Comparison of ENCODE assay signal across 12 cellular contexts in the genomic region with DNA sequence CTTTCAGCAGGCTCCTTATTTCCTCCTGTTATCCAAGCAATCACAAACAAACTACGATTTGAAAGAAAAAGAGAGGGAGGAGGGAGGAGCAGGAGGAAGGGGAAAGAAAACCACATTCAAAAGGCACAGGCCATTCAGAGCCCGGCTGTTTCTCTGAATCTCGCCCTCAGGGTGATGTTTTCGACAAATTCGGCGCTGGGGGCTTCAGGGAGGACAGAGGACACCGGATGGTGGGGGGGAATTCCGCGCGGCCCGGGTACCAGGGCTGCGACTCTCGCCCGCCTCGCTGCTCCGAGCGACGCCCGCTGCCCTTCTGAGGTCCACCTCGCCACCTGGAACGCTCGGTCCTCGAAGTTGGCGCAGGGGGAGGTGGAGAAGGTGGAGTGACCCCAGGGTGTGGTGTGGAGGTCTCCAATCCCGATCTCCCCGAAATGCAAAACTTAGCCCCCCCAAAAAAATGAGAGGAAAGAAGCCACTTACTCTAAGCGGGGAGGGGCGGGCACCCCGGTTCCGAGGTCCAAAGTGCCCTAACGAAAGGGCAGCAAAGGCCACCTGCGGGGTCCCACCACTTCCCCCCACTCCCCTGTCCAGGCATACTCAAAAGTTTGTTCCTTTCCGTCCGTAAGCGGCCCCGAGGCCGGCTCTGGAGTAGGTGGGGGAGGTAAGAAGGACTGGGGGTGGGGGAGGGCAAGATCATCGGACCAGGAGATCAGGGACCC. TPM values are rescaled to one million over a fixed set of nuclear protein-coding genes. Genes with fewer than 3 reads are reported as not detected.
A peak's percentile ranks its signal among the peaks of the same experiment; 100 is the strongest.
DNase-seq lines count a peak whose midpoint lies in the region; FAIRE-seq and TF ChIP-seq lines count a peak whose summit lies in the region.
"Had no signal": no experiment of that assay in that cellular context is flagged by ENCODE, and none has a peak within 500 bp of the region (broad histone marks: within the 10 kb centered on the region; RNA-seq: fewer than 3 reads in every experiment).

No MANE protein-coding gene starts in this region.

- no peaks in the 10 kb centered on the region for H3K9me3 Mint-ChIP-seq in MCF 10A (ENCODE audit: unreplicated experiment)

- no peak for TF ChIP-seq EP300 in H1 (IDR thresholded peaks at IDR 0.05; ENCODE audit: borderline replicate concordance in 1 of 2, low read depth in 2 of 2, low read length in 2 of 2)

- TF ChIP-seq CTCF in breast epithelium (IDR thresholded peaks at IDR 0.05): no peak
- no peak for TF ChIP-seq CTCF in MCF 10A (IDR thresholded peaks at IDR 0.05; ENCODE audit: unreplicated experiment)
- no peak for TF ChIP-seq CTCF in H1 (IDR thresholded peaks at IDR 0.05; ENCODE audit: control extremely low read depth in 1 of 3, insufficient read depth in 1 of 3, low read depth in 1 of 3, low read length in 3 of 3)

- H3K4ac ChIP-seq in H1 (replicated peaks; ENCODE audit: insufficient read length, low read depth, low read length): no peak overlapping the region

- no peak overlapping the region for H2BK120ac ChIP-seq in H1 (replicated peaks; ENCODE audit: low read depth, low read length)

- no peak overlapping the region for H4K5ac ChIP-seq in H1 (ENCODE audit: insufficient read length, low read depth, low read length)

- H2BK20ac ChIP-seq in H1 (ENCODE audit: low read length): no peak overlapping the region

- no peak overlapping the region for H2BK12ac ChIP-seq in H1 (ENCODE audit: low read depth, low read length)

- no peak overlapping the region for H3K4me3 Mint-ChIP-seq in MCF 10A (ENCODE audit: unreplicated experiment)
- H3K4me3 Mint-ChIP-seq: activated naive CD4-positive, alpha-beta T cell treated with anti-CD3 and anti-CD28 coated beads, Interleukin-2, amount 50 U/mL, for 24 hours; CD4-positive, CD25-positive, alpha-beta regulatory T cell had no signal

- FAIRE-seq in H1 (lab: Jason Lieb, UNC) (no peak), frontal cortex (lab: Jason Lieb, UNC) (no peak)
- FAIRE-seq: HTR-8/SVneo had no signal

- peak overlapping the region; percentile 54; the same call in 1 of the 2 replicates for H4K8ac ChIP-seq in H1 (ENCODE audit: extremely low read depth, insufficient read depth, low read length)

- no peak for DNase-seq in breast epithelium (ENCODE audit: low spot score in 2 of 2)
- no peak for DNase-seq in MCF 10A (ENCODE audit: unreplicated experiment)
- DNase-seq in H1 (ENCODE audit: low read depth in 1 of 2, low spot score in 2 of 2): peak in 1 of 2 experiments; percentile 51
- DNase-seq in dermis blood vessel endothelial cell: no peak
- DNase-seq in T1000 (lab: John Stamatoyannopoulos, UW): no peak
- no peak for DNase-seq in frontal cortex (ENCODE audit: low spot score in 2 of 2)
- DNase-seq: CD4-positive, CD25-positive, alpha-beta regulatory T cell had no signal

- H3K4me1 Mint-ChIP-seq in MCF 10A (ENCODE audit: insufficient read depth, unreplicated experiment): no peaks in the 10 kb centered on the region

- CTCF ChIA-PET in MCF 10A (lab: Yijun Ruan, JAX) (no interaction called here), H1 (lab: Charles Lee; ENCODE audit: partially characterized antibody) (no interaction called here)

- peaks cover 3 to 8% of the 10 kb centered on the region in 2 experiments for H4K20me1 ChIP-seq in H1 (replicated peaks in 1 of 2; ENCODE audit: control insufficient read depth in 1 of 2, insufficient read depth in 2 of 2, low read length in 2 of 2)

- peak overlapping the region in 3 of 4 experiments; percentile 24 to 52 (median 31); a peak in 4 of 7 replicates for H3K9ac ChIP-seq in H1 (replicated peaks in 1 of 4; ENCODE audit: extremely low read depth in 1 of 4, low read depth in 3 of 4, low read length in 3 of 4)

- 0 out of 4 replicates have a peak, but pooled peaks of 1 of the 2 experiments have one; percentile 1 for TF ChIP-seq RAD21 in H1 (IDR thresholded peaks at IDR 0.05 in 1 of 2, conservative IDR thresholded peaks at IDR 0.05 in 1 of 2; ENCODE audit: low read depth in 2 of 2, low read length in 2 of 2)

- H3K23me2 ChIP-seq in H1 (ENCODE audit: low read depth, low read length): peaks cover 16% of the 10 kb centered on the region; the same call in 1 of the 2 replicates

- H3K27ac Mint-ChIP-seq in MCF 10A (ENCODE audit: low read depth, unreplicated experiment): no peak overlapping the region
- H3K27ac Mint-ChIP-seq: activated naive CD4-positive, alpha-beta T cell treated with anti-CD3 and anti-CD28 coated beads, Interleukin-2, amount 50 U/mL, for 24 hours; CD4-positive, CD25-positive, alpha-beta regulatory T cell had no signal

- peak overlapping the region; percentile 21 to 71 (median 64) for H3K4me3 ChIP-seq in breast epithelium
- H3K4me3 ChIP-seq in H1 (ENCODE audit: extremely low read depth in 1 of 4, insufficient read depth in 2 of 4, low read depth in 3 of 4, low read length in 4 of 4): peak overlapping the region; percentile 80 to 97 (median 82)
- H3K4me3 ChIP-seq in muscle layer of duodenum (ENCODE audit: low read depth in 1 of 2, low read length in 2 of 2): peak overlapping the region; percentile 63 to 68
- H3K4me3 ChIP-seq in urinary bladder (ENCODE audit: low read depth, low read length): peak overlapping the region; percentile 76

- peaks cover 0 to 4% of the 10 kb centered on the region in 2 donors for H3K4me1 ChIP-seq in breast epithelium
- H3K4me1 ChIP-seq in H1 (replicated peaks in 1 of 4; ENCODE audit: control insufficient read depth in 3 of 4, insufficient read depth in 4 of 4, low read length in 3 of 4): peaks cover 0 to 14% (median 7%) of the 10 kb centered on the region in 4 experiments; a peak in 5 of 7 replicates
- H3K4me1 ChIP-seq in muscle layer of duodenum (ENCODE audit: control insufficient read depth in 1 of 2, insufficient read depth in 2 of 2, low read length in 2 of 2): peaks cover 0 to 18% of the 10 kb centered on the region in 2 donors
- H3K4me1 ChIP-seq in urinary bladder (ENCODE audit: insufficient read depth): no peaks in the 10 kb centered on the region

- intact Hi-C loops in breast epithelium (cut with DNase I; ENCODE audit: low total_unique reads) (no loop called here), MCF 10A (cut with micrococcal nuclease) (no loop called here)

- H3K27ac ChIP-seq in breast epithelium: peak overlapping the region in 1 of 2 donors; percentile 59
- no peak overlapping the region for H3K27ac ChIP-seq in H1 (ENCODE audit: low read depth, low read length)
- peak overlapping the region; percentile 42 for H3K27ac ChIP-seq in muscle layer of duodenum (ENCODE audit: low read length)
- no peak overlapping the region for H3K27ac ChIP-seq in urinary bladder (ENCODE audit: low read depth)
- H3K27ac ChIP-seq: neutrophil had no signal

- H4K91ac ChIP-seq in H1 (replicated peaks; ENCODE audit: insufficient read length, low read length): peak overlapping the region; percentile 62

- POLR2A ChIA-PET in MCF 10A (lab: Yijun Ruan, JAX) (no interaction called here), H1 (lab: Charles Lee; ENCODE audit: partially characterized antibody) (interaction anchor here (0.9 to 1.1 kb wide), 2 partner anchors 19 to 45 kb away, joined by 3 read pairs; no protein-coding TSS in a partner anchor)

- H3K56ac ChIP-seq in H1 (replicated peaks; ENCODE audit: insufficient read length, low read depth, low read length): no peak overlapping the region

- no peak overlapping the region for H3K23ac ChIP-seq in H1 (ENCODE audit: insufficient read length)

- peak overlapping the region; percentile 75; the same call in 1 of the 2 replicates for H3K18ac ChIP-seq in H1 (ENCODE audit: extremely low read depth, low read length)

- no peak overlapping the region for H2AK5ac ChIP-seq in H1 (ENCODE audit: low read depth, low read length)

- H3K36me3 ChIP-seq in breast epithelium: no peaks in the 10 kb centered on the region
- H3K36me3 ChIP-seq in H1 (ENCODE audit: control insufficient read depth in 2 of 4, insufficient read depth in 4 of 4, low read length in 3 of 4): peaks cover 0 to 10% (median 2%) of the 10 kb centered on the region in 4 experiments; a peak in 3 of 8 replicates
- no peaks in the 10 kb centered on the region for H3K36me3 ChIP-seq in muscle layer of duodenum (ENCODE audit: control insufficient read depth in 1 of 2, insufficient read depth in 2 of 2, low read length in 2 of 2)
- no peaks in the 10 kb centered on the region for H3K36me3 ChIP-seq in urinary bladder (ENCODE audit: insufficient read depth)
- H3K36me3 ChIP-seq: neutrophil had no signal

- H3K9me3 ChIP-seq in breast epithelium (no peaks in the 10 kb centered on the region), H1 (ENCODE audit: insufficient read depth in 2 of 2, low read depth in 1 of 2, low read length in 1 of 2) (no peaks in the 10 kb centered on the region), muscle layer of duodenum (ENCODE audit: control insufficient read depth in 1 of 2, low read length in 2 of 2) (no peaks in the 10 kb centered on the region)
- H3K9me3 ChIP-seq: neutrophil had no signal

- no peak overlapping the region for H2AFZ ChIP-seq in H1 (ENCODE audit: low read length)

- peaks cover 0 to 22% of the 10 kb centered on the region in 2 donors for H3K27me3 ChIP-seq in breast epithelium
- peaks cover 0 to 14% (median 12%) of the 10 kb centered on the region in 4 experiments; a peak in 5 of 7 replicates for H3K27me3 ChIP-seq in H1 (replicated peaks in 1 of 4; ENCODE audit: control insufficient read depth in 3 of 4, extremely low read depth in 1 of 4, insufficient read depth in 3 of 4, low read length in 3 of 4)
- no peaks in the 10 kb centered on the region for H3K27me3 ChIP-seq in muscle layer of duodenum (ENCODE audit: low read depth, low read length)

- peak overlapping the region; percentile 89 for H3K14ac ChIP-seq in H1 (ENCODE audit: insufficient read length)

- BruUV-seq in MCF 10A (replicated peaks; lab: Mats Ljungman, UMichigan): no TSS peak

- WGBS in H1 (ENCODE audit: extremely low coverage in 1 of 2, insufficient coverage in 1 of 2, insufficient read length in 1 of 2, insufficient replicate concordance in 2 of 2, low coverage in 1 of 2, low lambda C conversion rate in 2 of 2, missing lambda C conversion rate in 1 of 2), 2 experiments: 0% methylated on average over 26 of the region's 38 CpGs; no CpG with 5 or more reads in 1 of the 2 experiments
- 1% methylated on average over 38 of the region's 38 CpGs for WGBS in urinary bladder

- 0 out of 2 replicates have a peak overlapping the region, but pooled peaks have one; percentile 47 for H2BK5ac ChIP-seq in H1 (ENCODE audit: low read depth, low read length)

- no peaks in the 10 kb centered on the region for H3K36me3 Mint-ChIP-seq in MCF 10A (ENCODE audit: insufficient read depth, unreplicated experiment)
- H3K36me3 Mint-ChIP-seq: activated naive CD4-positive, alpha-beta T cell treated with anti-CD3 and anti-CD28 coated beads, Interleukin-2, amount 50 U/mL, for 24 hours; CD4-positive, CD25-positive, alpha-beta regulatory T cell had no signal

- TF ChIP-seq POLR2A in breast epithelium (IDR thresholded peaks at IDR 0.05): no peak
- TF ChIP-seq POLR2A in H1 (IDR thresholded peaks at IDR 0.05; ENCODE audit: control extremely low read depth in 1 of 2, low read depth in 2 of 2, low read length in 2 of 2): no peak

- no peaks in the 10 kb centered on the region for H3K27me3 Mint-ChIP-seq in MCF 10A (ENCODE audit: insufficient read depth, unreplicated experiment)

- H3K79me1 ChIP-seq in H1 (ENCODE audit: low read depth, low read length): peaks cover 3% of the 10 kb centered on the region; the same call in 1 of the 2 replicates

- peaks cover 12 to 53% of the 10 kb centered on the region in 2 experiments; a peak in 3 of 4 replicates for H3K79me2 ChIP-seq in H1 (ENCODE audit: control insufficient read depth in 1 of 2, insufficient read depth in 2 of 2, low read length in 2 of 2)

- H2BK15ac ChIP-seq in H1 (ENCODE audit: low read length): no peak overlapping the region

- peak overlapping the region; percentile 84 to 93 for H3K4me2 ChIP-seq in H1 (ENCODE audit: insufficient read depth in 1 of 2, low read depth in 2 of 2, low read length in 2 of 2)

RNA-seq across cellular contexts. Expression of a gene that starts 1.2 kb away (rescaled TPM):
- total RNA-seq in breast epithelium (1 to 10 TPM in 2 of 3 donors, not detected in 1; 6.9 to 9.2 TPM), MCF 10A (2022) (not detected in 2 replicates), urinary bladder (1.1 TPM), dermis blood vessel endothelial cell (under 0.01 TPM in 1 of 2 replicates, not detected in the other), frontal cortex (18.8 TPM)
- 16.7 and 21.2 TPM in 2 replicates for total RNA-seq in H1 (2021; fragmentation: NEBNext Ultra II Directional; extraction: Animal tissue kit (Norgen Biotek cat#: 25700))
- polyA plus RNA-seq in H1 (2011; rRNA removed) (22.7 and 31.2 TPM in 2 replicates), urinary bladder (1.9 TPM)
- polyA plus RNA-seq in H1 (2011; cell fraction: cytosol; rRNA removed): 13.6 TPM
- 39.3 TPM for polyA plus RNA-seq in H1 (2011; cell fraction: nucleus; rRNA removed)
- polyA plus RNA-seq in H1 (2012, experiment 1 of 2): 17.8 to 24.5 TPM (median 19.6 TPM) in 4 replicates
- 2.6 TPM for polyA plus RNA-seq in H1 (2012, experiment 2 of 2)
- polyA plus RNA-seq in H1 (2013, experiment 1 of 2): 8.0 TPM
- 7.7 TPM for polyA plus RNA-seq in H1 (2013, experiment 2 of 2)
- polyA minus RNA-seq in H1 (2011; rRNA and poly(A)+ RNA removed): 56.6 and 76.8 TPM in 2 replicates
- polyA minus RNA-seq in H1 (2011; cell fraction: cytosol; rRNA and poly(A)+ RNA removed): 25.2 TPM
- polyA minus RNA-seq in H1 (2011; cell fraction: nucleus; rRNA and poly(A)+ RNA removed): 48.8 TPM
- total RNA-seq: CD4-positive, CD25-positive, alpha-beta regulatory T cell had no signal
- polyA plus RNA-seq: CD4-positive, CD25-positive, alpha-beta regulatory T cell had no signal
